Comparison of ENCODE assay signal across 24 cellular contexts in the genomic region with DNA sequence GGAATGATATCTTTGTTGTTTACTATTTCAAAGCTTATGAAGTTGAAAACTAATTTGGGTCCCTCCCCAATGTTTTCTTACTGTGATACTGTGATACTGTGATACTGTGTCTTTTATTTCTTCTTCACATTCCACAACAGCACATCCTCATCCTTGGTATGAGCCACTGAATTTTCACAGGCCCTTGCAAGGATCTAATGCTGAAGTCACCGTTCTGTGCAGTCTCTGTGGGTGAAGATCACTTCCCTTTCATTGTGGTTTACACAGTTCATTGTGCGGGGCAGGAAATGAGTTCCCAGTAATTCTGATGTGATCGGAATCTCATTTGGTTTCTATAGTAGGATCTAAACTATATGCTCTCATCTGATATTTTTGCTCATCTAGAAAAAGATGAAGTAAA. TPM values are rescaled to one million over a fixed set of nuclear protein-coding genes. Genes with fewer than 3 reads are reported as not detected.
DNase-seq lines count a peak whose midpoint lies in the region; ATAC-seq and TF ChIP-seq lines count a peak whose summit lies in the region.
"Had no signal": no experiment of that assay in that cellular context is flagged by ENCODE, and none has a peak within 500 bp of the region (broad histone marks: within the 10 kb centered on the region; RNA-seq: fewer than 3 reads in every experiment).

No MANE protein-coding gene starts in this region.

- H3K4me3 ChIP-seq in IMR-90 (ENCODE audit: insufficient read depth, low read depth, low read length), result no peak overlapping the region
- H3K4me3 ChIP-seq: breast epithelium, esophagus squamous epithelium, K562, testis had no signal

- H3K36me3 Mint-ChIP-seq in activated T-helper 17 cell treated with anti-CD3 and anti-CD28 coated beads, Interleukin-2, amount 50 U/mL, for 72 hours (ENCODE audit: low read depth), result no peaks in the 10 kb centered on the region

- POLR2A ChIA-PET in IMR-90 (lab: Charles Lee; ENCODE audit: unreplicated experiment), result no interaction called here

- H3K9me3 ChIP-seq in IMR-90 (ENCODE audit: control insufficient read depth, insufficient read depth, low read length), result no peaks in the 10 kb centered on the region
- H3K9me3 ChIP-seq: BE2C, breast epithelium, esophagus squamous epithelium, neutrophil, testis had no signal

- peak; percentile 72 for ATAC-seq in IMR-90 (ENCODE audit: low read depth)
- peak; percentile 23 for ATAC-seq in activated T-helper 17 cell treated with anti-CD3 and anti-CD28 coated beads, Interleukin-2, amount 50 U/mL, for 72 hours (replicated peaks)
- no peak for ATAC-seq in stimulated activated naive CD8-positive, alpha-beta T cell treated with anti-CD3 and anti-CD28 coated beads, Interleukin-15, amount 100 ng/mL, for 72 hours
- ATAC-seq: K562, T-helper 17 cell had no signal

- H3K27me3 Mint-ChIP-seq in activated T-helper 17 cell treated with anti-CD3 and anti-CD28 coated beads, Interleukin-2, amount 50 U/mL, for 72 hours, result no peaks in the 10 kb centered on the region
- no peaks in the 10 kb centered on the region for H3K27me3 Mint-ChIP-seq in stimulated activated naive CD8-positive, alpha-beta T cell treated with anti-CD3 and anti-CD28 coated beads, Interleukin-15, amount 100 ng/mL, for 72 hours
- H3K27me3 Mint-ChIP-seq: activated naive CD4-positive, alpha-beta T cell treated with anti-CD3 and anti-CD28 coated beads, Interleukin-2, amount 50 U/mL, for 24 hours; T-helper 17 cell had no signal

- intact Hi-C loops in IMR-90 (cut with micrococcal nuclease), result no loop called here

- H4K20me1 ChIP-seq in IMR-90 (ENCODE audit: insufficient read depth, low read length), result no peaks in the 10 kb centered on the region

- no peak overlapping the region for H3K23ac ChIP-seq in IMR-90 (ENCODE audit: low read depth, low read length)

- CTCF ChIA-PET in IMR-90 (lab: Yijun Ruan, JAX), result no interaction called here

- no peaks in the 10 kb centered on the region for H3K36me3 ChIP-seq in IMR-90 (ENCODE audit: control insufficient read depth, insufficient read depth, low read length)
- H3K36me3 ChIP-seq: BE2C, breast epithelium, esophagus squamous epithelium, neutrophil had no signal

- H3K14ac ChIP-seq in IMR-90 (replicated peaks; ENCODE audit: low read depth, low read length), result no peak overlapping the region

- TF ChIP-seq RAD21 in IMR-90 (IDR thresholded peaks at IDR 0.05; ENCODE audit: low read length), result no peak

- H3K9me3 Mint-ChIP-seq in activated T-helper 17 cell treated with anti-CD3 and anti-CD28 coated beads, Interleukin-2, amount 50 U/mL, for 72 hours, result no peaks in the 10 kb centered on the region
- peaks cover 0 to 12% of the 10 kb centered on the region in 2 donors for H3K9me3 Mint-ChIP-seq in stimulated activated naive CD8-positive, alpha-beta T cell treated with anti-CD3 and anti-CD28 coated beads, Interleukin-15, amount 100 ng/mL, for 72 hours
- H3K9me3 Mint-ChIP-seq: activated naive CD4-positive, alpha-beta T cell treated with anti-CD3 and anti-CD28 coated beads, Interleukin-2, amount 50 U/mL, for 24 hours had no signal

- TF ChIP-seq POLR2A in IMR-90 (IDR thresholded peaks at IDR 0.05; ENCODE audit: low read depth, low read length), result no peak

- peaks cover 30% of the 10 kb centered on the region for H3K4me1 Mint-ChIP-seq in activated T-helper 17 cell treated with anti-CD3 and anti-CD28 coated beads, Interleukin-2, amount 50 U/mL, for 72 hours
- peaks cover 28% of the 10 kb centered on the region for H3K4me1 Mint-ChIP-seq in stimulated activated naive CD8-positive, alpha-beta T cell treated with anti-CD3 and anti-CD28 coated beads, Interleukin-15, amount 100 ng/mL, for 72 hours

- DNase-seq in CD1c-positive myeloid dendritic cell (ENCODE audit: extremely low spot score) (peak; percentile 46), IMR-90 (peak; percentile 30), kidney tubule cell (ENCODE audit: low spot score) (peak; percentile 67), globus pallidus (ENCODE audit: low spot score) (no peak), NCI-H2081 treated with DMSO at 0.1 percent for 48 hours (lab: John Stamatoyannopoulos, UW) (no peak)
- DNase-seq in stimulated activated naive CD8-positive, alpha-beta T cell treated with anti-CD3 and anti-CD28 coated beads, Interleukin-15, amount 100 ng/mL, for 72 hours, result no peak
- DNase-seq in activated CD4-positive, alpha-beta T cell treated with anti-CD3 and anti-CD28 coated beads, Interleukin-2, amount 50 U/mL, for 1 hour, result no peak
- DNase-seq: activated CD4-positive, alpha-beta T cell treated with anti-CD3 and anti-CD28 coated beads, Interleukin-2, amount 10 ng/mL, durations not matched to agents 24 days and 14 days; activated T-cell treated with anti-CD3 and anti-CD28 coated beads for 4 hours; BE2C; DMS 273 treated with DMSO at 0.1 percent for 48 hours; esophagus squamous epithelium; hypothalamus; NCI-H1417; NCI-H2227 treated with DMSO at 0.1 percent for 48 hours; stimulated activated CD4-positive, alpha-beta T cell treated with anti-CD3 and anti-CD28 coated beads, Interleukin-4, amount 100 ng/mL, for 24 hours; stimulated activated CD8-positive, alpha-beta memory T cell treated with anti-CD3 and anti-CD28 coated beads, Interleukin-4, amount 100 ng/mL, for 48 hours; T-helper 17 cell; testis had no signal

- no peaks in the 10 kb centered on the region for H3K9me1 ChIP-seq in IMR-90 (ENCODE audit: insufficient read depth, low read length)

- H2AK5ac ChIP-seq in IMR-90 (ENCODE audit: low read depth, low read length), result no peak overlapping the region

- no CpG with 5 or more reads among the region's 3 CpGs for WGBS in IMR-90 (ENCODE audit: extremely low coverage in 2 of 2, insufficient read length in 1 of 2), 2 experiments

- no peak overlapping the region for H2AFZ ChIP-seq in IMR-90 (replicated peaks; ENCODE audit: low read length, poor library complexity)

- no peak for TF ChIP-seq CTCF in IMR-90 (conservative IDR thresholded peaks at IDR 0.05; ENCODE audit: low read depth, low read length)

- no TSS peak for BruUV-seq in IMR-90 (replicated peaks; lab: Mats Ljungman, UMichigan)

- H4K5ac ChIP-seq in IMR-90 (ENCODE audit: low read depth, low read length), result no peak overlapping the region

- no peak overlapping the region for H3K9ac ChIP-seq in IMR-90 (ENCODE audit: low read depth, low read length)

- H2BK120ac ChIP-seq in IMR-90 (ENCODE audit: low read depth, low read length), result no peak overlapping the region

- in situ Hi-C loops in IMR-90 (cut with MboI; ENCODE audit: low sequenced_read_pairs), result no loop called here

- H3K18ac ChIP-seq in IMR-90 (ENCODE audit: low read depth, low read length), result no peak overlapping the region

- H2AK9ac ChIP-seq in IMR-90 (replicated peaks; ENCODE audit: low read depth, low read length, poor library complexity), result no peak overlapping the region

- H3K4me1 ChIP-seq in IMR-90 (ENCODE audit: control insufficient read depth, insufficient read depth, low read length), result peaks cover 10% of the 10 kb centered on the region; the same call in 1 of the 2 replicates
- H3K4me1 ChIP-seq: BE2C, testis had no signal

- no peak overlapping the region for H2BK15ac ChIP-seq in IMR-90 (ENCODE audit: low read depth, low read length)

- H4K8ac ChIP-seq in IMR-90 (ENCODE audit: low read depth in 2 of 2, low read length in 2 of 2), result no peak overlapping the region

- no peak overlapping the region for H3K4me3 Mint-ChIP-seq in activated T-helper 17 cell treated with anti-CD3 and anti-CD28 coated beads, Interleukin-2, amount 50 U/mL, for 72 hours
- no peak overlapping the region for H3K4me3 Mint-ChIP-seq in stimulated activated naive CD8-positive, alpha-beta T cell treated with anti-CD3 and anti-CD28 coated beads, Interleukin-15, amount 100 ng/mL, for 72 hours
- H3K4me3 Mint-ChIP-seq: activated CD4-positive, alpha-beta T cell treated with anti-CD3 and anti-CD28 coated beads, Interleukin-2, amount 10 ng/mL, durations not matched to agents 24 days and 14 days; activated naive CD4-positive, alpha-beta T cell treated with anti-CD3 and anti-CD28 coated beads, Interleukin-2, amount 50 U/mL, for 24 hours; T-helper 17 cell had no signal

- H2BK20ac ChIP-seq in IMR-90 (ENCODE audit: low read depth, low read length), result no peak overlapping the region

- dilution Hi-C loops in IMR-90 (cut with HindIII; ENCODE audit: low sequenced_read_pairs, unreplicated experiment), result no loop called here

- peaks cover 4% of the 10 kb centered on the region; the same call in 1 of the 2 replicates for H3K27me3 ChIP-seq in IMR-90 (ENCODE audit: control insufficient read depth, insufficient read depth, low read length)
- H3K27me3 ChIP-seq: BE2C, breast epithelium, esophagus squamous epithelium, neutrophil, testis had no signal

- no peak overlapping the region for H4K91ac ChIP-seq in IMR-90 (ENCODE audit: insufficient read depth, low read depth, low read length)

- H2BK5ac ChIP-seq in IMR-90 (ENCODE audit: low read depth, low read length, poor library complexity, severe bottlenecking), result no peak overlapping the region

- no peak overlapping the region for H3K4ac ChIP-seq in IMR-90 (ENCODE audit: low read depth, low read length)

- no peaks in the 10 kb centered on the region for H3K79me1 ChIP-seq in IMR-90 (ENCODE audit: low read depth in 1 of 2, low read length in 2 of 2)

- no peak overlapping the region for H3K56ac ChIP-seq in IMR-90 (ENCODE audit: extremely low read depth, insufficient read depth, low read length)

- H3K27ac ChIP-seq in IMR-90 (ENCODE audit: insufficient read depth, low read length), result no peak overlapping the region
- H3K27ac ChIP-seq: breast epithelium, esophagus squamous epithelium, neutrophil, testis had no signal

- no peak overlapping the region for H3K4me2 ChIP-seq in IMR-90 (ENCODE audit: low read depth, low read length)

- no peak overlapping the region for H3K27ac Mint-ChIP-seq in activated T-helper 17 cell treated with anti-CD3 and anti-CD28 coated beads, Interleukin-2, amount 50 U/mL, for 72 hours
- H3K27ac Mint-ChIP-seq in stimulated activated naive CD8-positive, alpha-beta T cell treated with anti-CD3 and anti-CD28 coated beads, Interleukin-15, amount 100 ng/mL, for 72 hours, result no peak overlapping the region
- H3K27ac Mint-ChIP-seq: activated CD4-positive, alpha-beta T cell treated with anti-CD3 and anti-CD28 coated beads, Interleukin-2, amount 10 ng/mL, durations not matched to agents 24 days and 14 days; activated naive CD4-positive, alpha-beta T cell treated with anti-CD3 and anti-CD28 coated beads, Interleukin-2, amount 50 U/mL, for 24 hours; T-helper 17 cell had no signal

TF ChIP-seq in IMR-90, 13 proteins besides CTCF, POLR2A, EP300 and RAD21 (continues in another document):
- TF ChIP-seq BHLHE40 (IDR thresholded peaks at IDR 0.05; ENCODE audit: low read depth, low read length) (no peak), RCOR1 (IDR thresholded peaks at IDR 0.05; ENCODE audit: insufficient replicate concordance, low read length) (no peak), CEBPB (IDR thresholded peaks at IDR 0.05; ENCODE audit: low read depth, low read length) (no peak), MXI1 (IDR thresholded peaks at IDR 0.05; ENCODE audit: borderline replicate concordance, low read depth, low read length) (no peak)

RNA-seq across cellular contexts. Expression of a gene that starts 32.1 kb away (rescaled TPM):
- total RNA-seq in IMR-90 (2012; rRNA removed), result 14.2 and 24.7 TPM in 2 replicates
- 10.5 and 13.5 TPM in 2 replicates for polyA plus RNA-seq in IMR-90 (2012; rRNA removed)
- polyA plus RNA-seq in IMR-90 (2012; cell fraction: cytosol; rRNA removed), result 0.62 and 0.92 TPM in 2 replicates
- 13.7 and 66.6 TPM in 2 replicates for polyA plus RNA-seq in IMR-90 (2012; cell fraction: nucleus; rRNA removed; ENCODE audit: low replicate concordance)
- total RNA-seq in activated T-helper 17 cell treated with anti-CD3 and anti-CD28 coated beads, Interleukin-2, amount 50 U/mL, for 72 hours, result 100 to 1,000 TPM in 1 of 2 donors, 10 to 100 TPM in 1; 44.4 to 126 TPM

Comparison
In these comparisons a context has a peak if more than half of its experiments do, and no peak if none do; other contexts are left out.
1. DNase-seq: peak in CD1c-positive myeloid dendritic cell (single experiment), IMR-90 (single experiment) and kidney tubule cell (single experiment); none in globus pallidus (single experiment), stimulated activated naive CD8-positive, alpha-beta T cell treated with anti-CD3 and anti-CD28 coated beads, Interleukin-15, amount 100 ng/mL, for 72 hours (0 of 2), activated CD4-positive, alpha-beta T cell treated with anti-CD3 and anti-CD28 coated beads, Interleukin-2, amount 50 U/mL, for 1 hour (single experiment) and NCI-H2081 treated with DMSO at 0.1 percent for 48 hours (single experiment).